ENCODE assay signal across 8 cellular contexts in the genomic region with DNA sequence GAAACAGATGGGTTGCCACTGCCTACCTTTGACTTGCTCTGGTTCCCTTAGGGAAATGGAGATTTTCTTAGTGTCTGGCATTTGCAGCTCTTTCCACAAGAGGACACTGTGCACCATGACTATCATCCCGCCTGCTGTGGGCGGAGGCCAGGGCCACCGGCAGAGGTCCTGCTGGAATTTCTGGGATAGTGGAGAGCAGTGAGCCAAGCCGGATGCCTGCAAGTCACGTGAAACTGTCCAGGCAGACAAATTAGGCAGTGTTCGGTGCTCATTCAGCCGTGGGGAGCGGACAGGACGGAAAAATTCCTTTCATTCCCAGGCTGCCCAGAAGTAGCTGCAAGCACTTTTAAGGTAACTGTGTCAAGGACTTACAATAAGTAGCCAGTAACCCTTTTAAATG. TPM values are rescaled to one million over a fixed set of nuclear protein-coding genes. Genes with fewer than 3 reads are reported as not detected.
DNase-seq lines count a peak whose midpoint lies in the region; ATAC-seq, FAIRE-seq and TF ChIP-seq lines count a peak whose summit lies in the region.

No MANE protein-coding gene starts in this region.

- no peaks in the 10 kb centered on the region for H3K36me3 Mint-ChIP-seq in stimulated activated effector memory CD8-positive, alpha-beta T cell treated with anti-CD3 and anti-CD28 coated beads, Interleukin-12 subunit alpha, Interleukin-12 subunit beta, amount 100 ng/mL, for 72 hours

- no peak overlapping the region for H3K27ac Mint-ChIP-seq in stimulated activated effector memory CD8-positive, alpha-beta T cell treated with anti-CD3 and anti-CD28 coated beads, Interleukin-12 subunit alpha, Interleukin-12 subunit beta, amount 100 ng/mL, for 72 hours

- 22 to 24% methylated on average over 9 of the region's 9 CpGs for WGBS in esophagus squamous epithelium, 2 donors

- intact Hi-C loops in esophagus squamous epithelium (cut with DNase I), result no loop called here

- DNase-seq in HuH-7 (ENCODE audit: low spot score) (peak; percentile 52), RCC 7860 (ENCODE audit: low spot score) (peak; percentile 91), esophagus squamous epithelium (lab: John Stamatoyannopoulos, UW) (no peak)
- DNase-seq in stimulated activated effector memory CD8-positive, alpha-beta T cell treated with anti-CD3 and anti-CD28 coated beads, Interleukin-12 subunit alpha, Interleukin-12 subunit beta, amount 100 ng/mL, for 72 hours (ENCODE audit: low spot score in 2 of 2), result no peak
- DNase-seq in activated effector memory CD4-positive, alpha-beta T cell treated with anti-CD3 and anti-CD28 coated beads, Interleukin-2, amount 50 U/mL, for 16 hours, result no peak

- H3K27me3 ChIP-seq in esophagus squamous epithelium (no peaks in the 10 kb centered on the region), muscle layer of colon (ENCODE audit: control insufficient read depth in 1 of 2, insufficient read depth in 2 of 2, low read length in 2 of 2) (no peaks in the 10 kb centered on the region)

- H3K9ac ChIP-seq in muscle layer of colon (ENCODE audit: low read length), result no peak overlapping the region

- peak; percentile 76 for FAIRE-seq in A204.1 (lab: Jason Lieb, UNC)
- peak; percentile 92 for FAIRE-seq in RCC 7860 (lab: Jason Lieb, UNC)

- no peak overlapping the region for H3K27ac ChIP-seq in esophagus squamous epithelium
- H3K27ac ChIP-seq in muscle layer of colon (ENCODE audit: low read depth, low read length), result peak overlapping the region; percentile 56

- H3K4me1 Mint-ChIP-seq in stimulated activated effector memory CD8-positive, alpha-beta T cell treated with anti-CD3 and anti-CD28 coated beads, Interleukin-12 subunit alpha, Interleukin-12 subunit beta, amount 100 ng/mL, for 72 hours, result no peaks in the 10 kb centered on the region

- peak in 5 of 6 experiments; percentile 47 to 74 (median 53) for TF ChIP-seq CTCF in esophagus squamous epithelium (IDR thresholded peaks at IDR 0.05)

- H3K4me3 ChIP-seq in esophagus squamous epithelium (no peak overlapping the region), muscle layer of colon (ENCODE audit: low read depth in 1 of 2, low read length in 2 of 2) (peak overlapping the region in 1 of 2 donors; percentile 23)

- no peak for TF ChIP-seq POLR2A in esophagus squamous epithelium (IDR thresholded peaks at IDR 0.05)

- H3K9me3 Mint-ChIP-seq in stimulated activated effector memory CD8-positive, alpha-beta T cell treated with anti-CD3 and anti-CD28 coated beads, Interleukin-12 subunit alpha, Interleukin-12 subunit beta, amount 100 ng/mL, for 72 hours, result peaks cover 5% of the 10 kb centered on the region

- H3K9me3 ChIP-seq in esophagus squamous epithelium (no peaks in the 10 kb centered on the region), muscle layer of colon (ENCODE audit: low read length) (no peaks in the 10 kb centered on the region)

- no peak overlapping the region for H3K4me3 Mint-ChIP-seq in stimulated activated effector memory CD8-positive, alpha-beta T cell treated with anti-CD3 and anti-CD28 coated beads, Interleukin-12 subunit alpha, Interleukin-12 subunit beta, amount 100 ng/mL, for 72 hours

- H3K4me1 ChIP-seq in esophagus squamous epithelium (peaks cover 0 to 6% (median 0%) of the 10 kb centered on the region in 3 donors), muscle layer of colon (ENCODE audit: insufficient read depth, low read length) (peaks cover 7% of the 10 kb centered on the region)

- H3K36me3 ChIP-seq in esophagus squamous epithelium (no peaks in the 10 kb centered on the region), muscle layer of colon (ENCODE audit: insufficient read depth, low read length) (no peaks in the 10 kb centered on the region)

- no peak for ATAC-seq in stimulated activated effector memory CD8-positive, alpha-beta T cell treated with anti-CD3 and anti-CD28 coated beads, Interleukin-12 subunit alpha, Interleukin-12 subunit beta, amount 100 ng/mL, for 72 hours
- no peak for ATAC-seq in GM18511 (IDR thresholded peaks at IDR 0.05; ENCODE audit: unreplicated experiment)

RNA-seq across cellular contexts. Expression of a gene that starts 43.4 kb away (rescaled TPM):
- total RNA-seq in esophagus squamous epithelium, result under 1 TPM in 1 of 4 donors, not detected in 3; 0.12 TPM

Comparison
In these comparisons a context has a peak if more than half of its experiments do, and no peak if none do; other contexts are left out.
1. DNase-seq: peak in HuH-7 (single experiment) and RCC 7860 (single experiment); none in esophagus squamous epithelium (single experiment), stimulated activated effector memory CD8-positive, alpha-beta T cell treated with anti-CD3 and anti-CD28 coated beads, Interleukin-12 subunit alpha, Interleukin-12 subunit beta, amount 100 ng/mL, for 72 hours (0 of 2) and activated effector memory CD4-positive, alpha-beta T cell treated with anti-CD3 and anti-CD28 coated beads, Interleukin-2, amount 50 U/mL, for 16 hours (single experiment).